ENCODE assay signal across 8 cellular contexts in the genomic region with DNA sequence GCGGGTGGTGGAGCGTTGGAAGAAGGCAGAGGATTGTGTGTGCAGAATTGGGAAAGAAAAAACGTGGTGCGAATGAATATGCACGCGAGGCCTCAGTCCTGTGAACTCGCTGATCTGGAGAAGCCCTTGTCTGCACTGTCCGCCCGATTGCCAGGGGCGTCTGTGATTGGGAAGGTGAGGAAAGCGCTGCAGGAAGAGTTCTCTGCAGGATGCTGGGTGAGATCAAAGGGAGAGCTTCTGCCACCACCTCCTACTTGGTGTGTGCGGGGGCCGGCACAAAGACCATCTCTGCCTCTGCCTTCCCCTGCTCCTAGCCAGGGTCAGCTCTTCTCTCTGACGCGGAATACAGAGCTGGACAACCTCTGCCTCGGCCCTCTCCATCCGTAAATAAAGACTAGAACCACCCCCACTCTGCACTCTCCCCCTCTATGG. TPM values are rescaled to one million over a fixed set of nuclear protein-coding genes. Genes with fewer than 3 reads are reported as not detected.
DNase-seq lines count a peak whose midpoint lies in the region; ATAC-seq and TF ChIP-seq lines count a peak whose summit lies in the region.

No MANE protein-coding gene starts in this region.

- H3K9me3 ChIP-seq in SJSA1 (replicated peaks) = 0 out of 2 replicates have a peak, but pooled peaks cover 2% of the 10 kb centered on the region
- no peaks in the 10 kb centered on the region for H3K9me3 ChIP-seq in fibroblast of lung (ENCODE audit: control insufficient read depth, insufficient read depth, low read depth, low read length)
- H3K9me3 ChIP-seq in psoas muscle = no peaks in the 10 kb centered on the region

- H3K4me2 ChIP-seq in fibroblast of lung (ENCODE audit: extremely low read depth, insufficient read depth, low read length) = peak overlapping the region; percentile 45

- peak overlapping the region; percentile 67 for H2AFZ ChIP-seq in fibroblast of lung (ENCODE audit: low read length)

- H3K36me3 ChIP-seq in GM06990 (ENCODE audit: control insufficient read depth, insufficient read depth, low read length) (peaks cover 5% of the 10 kb centered on the region), SJSA1 (peaks cover 24% of the 10 kb centered on the region), fibroblast of lung (ENCODE audit: control insufficient read depth, insufficient read depth, low read length) (no peaks in the 10 kb centered on the region), psoas muscle (ENCODE audit: insufficient read depth in 1 of 2, low read depth in 1 of 2) (peaks cover 3 to 8% of the 10 kb centered on the region in 2 donors)

- H3K4me3 ChIP-seq in GM06990 (replicated peaks; ENCODE audit: low read depth, low read length) = peak overlapping the region; percentile 45
- peak overlapping the region; percentile 64 for H3K4me3 ChIP-seq in SJSA1
- peak overlapping the region; percentile 31 to 100 (median 47) for H3K4me3 ChIP-seq in fibroblast of lung (replicated peaks in 1 of 4; ENCODE audit: control extremely low read depth in 1 of 4, insufficient read depth in 1 of 4, low read depth in 3 of 4, low read length in 4 of 4)
- peak overlapping the region; percentile 100 for H3K4me3 ChIP-seq in psoas muscle

- H3K79me2 ChIP-seq in fibroblast of lung (ENCODE audit: control insufficient read depth, insufficient read depth, low read length) = peaks cover 37% of the 10 kb centered on the region

- intact Hi-C loops in psoas muscle (cut with DNase I) = loop anchor here in 1 of 2 donors (1.0 kb wide), 1 partner anchor 188 kb away; no protein-coding TSS in a partner anchor

- H3K9ac ChIP-seq in fibroblast of lung (ENCODE audit: insufficient read depth, low read length) = peak overlapping the region; percentile 17

- DNase-seq in GM06990 (ENCODE audit: extremely low read depth, insufficient read length) = no peak
- no peak for DNase-seq in SJSA1 (ENCODE audit: low read depth in 1 of 2, low spot score in 2 of 2)
- no peak for DNase-seq in fibroblast of lung (ENCODE audit: low read depth in 2 of 2)
- no peak for DNase-seq in psoas muscle
- no peak for DNase-seq in C1 segment of cervical spinal cord (lab: John Stamatoyannopoulos, UW)
- DNase-seq in kidney tubule cell (ENCODE audit: low spot score) = no peak

- no peak for TF ChIP-seq CTCF in GM06990 (IDR thresholded peaks at IDR 0.05; ENCODE audit: insufficient read depth, low read length, poor library complexity, severe bottlenecking)
- no peak for TF ChIP-seq CTCF in fibroblast of lung (conservative IDR thresholded peaks at IDR 0.05 in 1 of 2, IDR thresholded peaks at IDR 0.05 in 1 of 2; ENCODE audit: low read depth in 1 of 2, low read length in 2 of 2)
- TF ChIP-seq CTCF in psoas muscle (IDR thresholded peaks at IDR 0.05) = no peak

- H4K20me1 ChIP-seq in fibroblast of lung (ENCODE audit: control insufficient read depth, extremely low read depth, insufficient read depth, low read length) = peaks cover 2% of the 10 kb centered on the region

- H3K4me1 ChIP-seq in SJSA1 (replicated peaks) (peaks cover 14% of the 10 kb centered on the region), fibroblast of lung (ENCODE audit: control insufficient read depth, extremely low read depth, insufficient read depth, low read length) (peaks cover 7% of the 10 kb centered on the region), psoas muscle (peaks cover 26% of the 10 kb centered on the region)

- H3K27me3 ChIP-seq in GM06990 (replicated peaks; ENCODE audit: control insufficient read depth, insufficient read depth, low read length) (no peaks in the 10 kb centered on the region), SJSA1 (replicated peaks) (no peaks in the 10 kb centered on the region), fibroblast of lung (ENCODE audit: control insufficient read depth, insufficient read depth, low read length) (no peaks in the 10 kb centered on the region), psoas muscle (ENCODE audit: insufficient read depth in 3 of 3, low read length in 2 of 3) (no peaks in the 10 kb centered on the region)

- 38 to 40% (median 39%) methylated on average over 17 of the region's 17 CpGs for WGBS in psoas muscle, 3 donors

- H3K27ac ChIP-seq in SJSA1 (no peak overlapping the region), fibroblast of lung (ENCODE audit: insufficient read depth, low read length) (no peak overlapping the region), psoas muscle (peak overlapping the region; percentile 97)

- ATAC-seq in psoas muscle (no peak), HG03196 (IDR thresholded peaks at IDR 0.05; ENCODE audit: unreplicated experiment) (no peak), GM18907 (IDR thresholded peaks at IDR 0.05; ENCODE audit: unreplicated experiment) (no peak)

RNA-seq across cellular contexts. Expression of a gene that starts 0.8 kb away (rescaled TPM):
- 50.7 and 108 TPM in 2 replicates for total RNA-seq in SJSA1 (2014; rRNA removed; shearing (Covaris generic))
- total RNA-seq in fibroblast of lung = 44.7 and 65.2 TPM in 2 replicates
- polyA plus RNA-seq in fibroblast of lung = 162 and 197 TPM in 2 replicates
- 162 and 198 TPM in 2 replicates for polyA plus RNA-seq in fibroblast of lung (2012)
- 197 and 241 TPM in 2 replicates for polyA minus RNA-seq in fibroblast of lung (ENCODE audit: low replicate concordance)
- 10 to 100 TPM; 27.3 to 43.2 (median 38.7) TPM for total RNA-seq in psoas muscle
- 10 to 100 TPM; 41.5 to 70.9 (median 60.0) TPM for polyA plus RNA-seq in psoas muscle

RNA-seq across cellular contexts. Expression of a gene that starts 25.3 kb away (rescaled TPM):
- not detected in 2 replicates for total RNA-seq in SJSA1 (2014; rRNA removed; shearing (Covaris generic))
- not detected in 2 replicates for total RNA-seq in fibroblast of lung
- 0.01 and 0.03 TPM in 2 replicates for polyA plus RNA-seq in fibroblast of lung
- polyA plus RNA-seq in fibroblast of lung (2012) = not detected in 2 replicates
- not detected in 2 replicates for polyA minus RNA-seq in fibroblast of lung (ENCODE audit: low replicate concordance)
- under 1 TPM in 3 of 4 donors, not detected in 1; 0.08 to 0.17 (median 0.11) TPM for total RNA-seq in psoas muscle
- under 1 TPM in 2 of 3 donors, not detected in 1; 0.01 to 0.03 TPM for polyA plus RNA-seq in psoas muscle

RNA-seq across cellular contexts. Expression of a gene that starts 29.6 kb away (rescaled TPM):
- not detected in 2 replicates for total RNA-seq in SJSA1 (2014; rRNA removed; shearing (Covaris generic))
- total RNA-seq in fibroblast of lung (not detected in 2 replicates), psoas muscle (not detected)
- polyA plus RNA-seq in fibroblast of lung (not detected in 2 replicates), psoas muscle (not detected)
- polyA plus RNA-seq in fibroblast of lung (2012) = not detected in 2 replicates
- polyA minus RNA-seq in fibroblast of lung (ENCODE audit: low replicate concordance) = not detected in 2 replicates

RNA-seq across cellular contexts. Expression of a gene that starts 33.0 kb away (rescaled TPM):
- not detected in 2 replicates for total RNA-seq in SJSA1 (2014; rRNA removed; shearing (Covaris generic))
- total RNA-seq in fibroblast of lung (not detected in 2 replicates), psoas muscle (under 1 TPM in 1 of 4 donors, not detected in 3; 0.43 TPM)
- polyA plus RNA-seq in fibroblast of lung (not detected in 2 replicates), psoas muscle (under 1 TPM in 2 of 3 donors, not detected in 1; 0.03 to 0.53 TPM)
- polyA plus RNA-seq in fibroblast of lung (2012) = 0.09 TPM in 1 of 2 replicates, not detected in the other
- polyA minus RNA-seq in fibroblast of lung (ENCODE audit: low replicate concordance) = not detected in 2 replicates

RNA-seq across cellular contexts. Expression of a gene that starts 34.5 kb away (rescaled TPM):
- total RNA-seq in SJSA1 (2014; rRNA removed; shearing (Covaris generic)) = 7.5 and 12.8 TPM in 2 replicates
- total RNA-seq in fibroblast of lung (7.4 and 7.8 TPM in 2 replicates), psoas muscle (10 to 100 TPM; 12.3 to 35.3 (median 20.0) TPM)
- polyA plus RNA-seq in fibroblast of lung (9.1 and 11.8 TPM in 2 replicates), psoas muscle (10 to 100 TPM; 20.9 to 23.5 (median 21.2) TPM)
- 9.4 and 14.1 TPM in 2 replicates for polyA plus RNA-seq in fibroblast of lung (2012)
- 12.6 and 34.0 TPM in 2 replicates for polyA minus RNA-seq in fibroblast of lung (ENCODE audit: low replicate concordance)

Comparison
In these comparisons a context has a peak if more than half of its experiments do, and no peak if none do; other contexts are left out.
1. H3K4me3 ChIP-seq: peak in every context shown above with its lines; median percentile 100 in psoas muscle; 64 in SJSA1; 47 in fibroblast of lung; 45 in GM06990.